ENCODE assay signal across 1 cellular context in genomic region chr5:76595755-76596481, GRCh38.
TF ChIP-seq lines count a peak whose summit lies in the region.

No MANE protein-coding gene starts in this region.

TF ChIP-seq in GM12878, 131 proteins besides CTCF, POLR2A, EP300 and RAD21 (continued from another document):
- TF ChIP-seq ZBED1 (IDR thresholded peaks at IDR 0.05; ENCODE audit: borderline replicate concordance): no peak
